In the genomic region with DNA sequence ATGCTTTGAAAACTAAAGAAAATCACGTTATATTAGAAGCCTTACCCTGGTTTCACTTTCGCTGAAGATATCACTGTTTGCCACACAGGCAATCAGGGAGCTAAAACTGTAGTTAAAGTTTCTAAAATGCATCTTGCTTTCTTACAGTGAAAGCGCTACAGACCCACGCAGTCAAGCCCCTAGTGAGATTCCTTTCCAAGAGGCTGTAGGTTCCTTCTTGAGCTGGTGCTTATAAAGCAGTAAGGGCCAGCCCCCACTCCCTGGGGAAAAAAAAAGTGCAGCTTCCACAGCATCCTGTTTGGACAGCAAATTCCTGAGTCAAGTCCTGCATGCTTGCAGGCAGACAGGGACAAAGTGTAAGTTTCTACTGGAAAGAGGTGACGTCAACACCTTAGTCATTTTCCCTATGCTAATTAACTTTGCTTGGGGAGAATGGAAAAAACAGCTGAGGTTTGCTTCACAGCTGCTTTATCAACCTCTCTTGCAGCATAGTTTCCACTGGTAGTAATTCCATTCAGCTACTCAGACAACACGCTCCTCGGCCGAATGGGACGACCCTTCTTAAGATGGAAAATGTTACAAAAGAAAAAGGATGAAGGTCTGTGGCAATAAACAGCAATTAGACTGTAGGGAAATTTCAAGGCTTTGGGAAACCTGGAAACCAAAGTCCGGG, we compare ENCODE assay signal across 1 cellular context.
TF ChIP-seq lines count a peak whose summit lies in the region.

No MANE protein-coding gene starts in this region.

TF ChIP-seq in HepG2, 621 proteins besides CTCF, POLR2A, EP300 and RAD21 (continued from another document):
- TF ChIP-seq FOXM1 (CRISPR knock-in tag; IDR thresholded peaks at IDR 0.05) (no peak), HOXA5 (CRISPR knock-in tag; IDR thresholded peaks at IDR 0.05) (peak; percentile 46; the same call in 1 of the 2 replicates), ZNF547 (CRISPR knock-in tag; IDR thresholded peaks at IDR 0.05) (0 out of 2 replicates have a peak, but pooled peaks have one; percentile 42), HOXA3 (CRISPR knock-in tag; IDR thresholded peaks at IDR 0.05) (peak; percentile 86), ATM (IDR thresholded peaks at IDR 0.05; ENCODE audit: borderline replicate concordance) (no peak), GABPA (IDR thresholded peaks at IDR 0.05; ENCODE audit: low read depth, low read length) (no peak), GABPA (CRISPR knock-in tag; IDR thresholded peaks at IDR 0.05; ENCODE audit: low read depth) (peak; percentile 41; the same call in 1 of the 2 replicates), ZNF180 (CRISPR knock-in tag; IDR thresholded peaks at IDR 0.05; ENCODE audit: borderline replicate concordance, low read depth) (no peak), ZSCAN22 (CRISPR knock-in tag; IDR thresholded peaks at IDR 0.05) (no peak), ZNF777 (CRISPR knock-in tag; IDR thresholded peaks at IDR 0.05) (no peak), MTA3 (CRISPR knock-in tag; IDR thresholded peaks at IDR 0.05) (no peak), GPN1 (CRISPR knock-in tag; IDR thresholded peaks at IDR 0.05; ENCODE audit: borderline replicate concordance) (no peak), TCF12 (IDR thresholded peaks at IDR 0.05) (no peak), TCF12 (CRISPR knock-in tag; IDR thresholded peaks at IDR 0.05) (0 out of 2 replicates have a peak, but pooled peaks have one; percentile 37), ZNF781 (CRISPR knock-in tag; IDR thresholded peaks at IDR 0.05; ENCODE audit: borderline replicate concordance, not compliant biosample characterization) (peak; percentile 35), NPAS2 (CRISPR knock-in tag; IDR thresholded peaks at IDR 0.05; ENCODE audit: borderline replicate concordance) (no peak), HDAC1 (CRISPR knock-in tag; IDR thresholded peaks at IDR 0.05) (peak; percentile 52; the same call in 1 of the 2 replicates), RXRA (CRISPR knock-in tag; IDR thresholded peaks at IDR 0.05) (peak; percentile 47; the same call in 1 of the 2 replicates), MIER2 (CRISPR knock-in tag; IDR thresholded peaks at IDR 0.05) (0 out of 2 replicates have a peak, but pooled peaks have one; percentile 22), FOXP1 (IDR thresholded peaks at IDR 0.05) (no peak), FOXP1 (CRISPR knock-in tag; IDR thresholded peaks at IDR 0.05) (peak; percentile 69), PLRG1 (conservative IDR thresholded peaks at IDR 0.05) (no peak), CHD2 (IDR thresholded peaks at IDR 0.05; ENCODE audit: low read depth, low read length) (no peak), ASH2L (IDR thresholded peaks at IDR 0.05; ENCODE audit: insufficient read length, low read depth, low read length) (peak; percentile 85), NFKBIZ (CRISPR knock-in tag; IDR thresholded peaks at IDR 0.05) (0 out of 2 replicates have a peak, but pooled peaks have one; percentile 46), TOE1 (CRISPR knock-in tag; IDR thresholded peaks at IDR 0.05) (no peak), FOXK1 (CRISPR knock-in tag; IDR thresholded peaks at IDR 0.05; ENCODE audit: borderline replicate concordance, low read depth) (0 out of 2 replicates have a peak, but pooled peaks have one; percentile 65), ZKSCAN8 (CRISPR knock-in tag; IDR thresholded peaks at IDR 0.05; ENCODE audit: borderline replicate concordance) (peak; percentile 29; the same call in 1 of the 2 replicates), RFXANK (CRISPR knock-in tag; IDR thresholded peaks at IDR 0.05) (no peak), NR2F1 (CRISPR knock-in tag; IDR thresholded peaks at IDR 0.05) (peak; percentile 36 to 50; a peak in 3 of 4 replicates), MIER3 (CRISPR knock-in tag; IDR thresholded peaks at IDR 0.05; ENCODE audit: borderline replicate concordance) (no peak), ARNT2 (CRISPR knock-in tag; IDR thresholded peaks at IDR 0.05; ENCODE audit: low read depth) (no peak), ZFAT (CRISPR knock-in tag; conservative IDR thresholded peaks at IDR 0.05) (no peak), PPARG (CRISPR knock-in tag; conservative IDR thresholded peaks at IDR 0.05) (peak; percentile 74), TSC22D2 (CRISPR knock-in tag; IDR thresholded peaks at IDR 0.05; ENCODE audit: borderline replicate concordance) (no peak), ZNF713 (CRISPR knock-in tag; IDR thresholded peaks at IDR 0.05) (no peak), ZNF383 (CRISPR knock-in tag; IDR thresholded peaks at IDR 0.05; ENCODE audit: borderline replicate concordance) (no peak), NCOA2 (CRISPR knock-in tag; IDR thresholded peaks at IDR 0.05) (peak; percentile 82), FIP1L1 (IDR thresholded peaks at IDR 0.05; ENCODE audit: borderline replicate concordance, insufficient read depth, low read depth, low read length) (no peak), KDM4B (CRISPR knock-in tag; IDR thresholded peaks at IDR 0.05) (peak; percentile 61; the same call in 1 of the 2 replicates)
- TF ChIP-seq, protein P1, sequence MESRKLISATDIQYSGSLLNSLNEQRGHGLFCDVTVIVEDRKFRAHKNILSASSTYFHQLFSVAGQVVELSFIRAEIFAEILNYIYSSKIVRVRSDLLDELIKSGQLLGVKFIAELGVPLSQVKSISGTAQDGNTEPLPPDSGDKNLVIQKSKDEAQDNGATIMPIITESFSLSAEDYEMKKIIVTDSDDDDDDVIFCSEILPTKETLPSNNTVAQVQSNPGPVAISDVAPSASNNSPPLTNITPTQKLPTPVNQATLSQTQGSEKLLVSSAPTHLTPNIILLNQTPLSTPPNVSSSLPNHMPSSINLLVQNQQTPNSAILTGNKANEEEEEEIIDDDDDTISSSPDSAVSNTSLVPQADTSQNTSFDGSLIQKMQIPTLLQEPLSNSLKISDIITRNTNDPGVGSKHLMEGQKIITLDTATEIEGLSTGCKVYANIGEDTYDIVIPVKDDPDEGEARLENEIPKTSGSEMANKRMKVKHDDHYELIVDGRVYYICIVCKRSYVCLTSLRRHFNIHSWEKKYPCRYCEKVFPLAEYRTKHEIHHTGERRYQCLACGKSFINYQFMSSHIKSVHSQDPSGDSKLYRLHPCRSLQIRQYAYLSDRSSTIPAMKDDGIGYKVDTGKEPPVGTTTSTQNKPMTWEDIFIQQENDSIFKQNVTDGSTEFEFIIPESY (CRISPR knock-in tag; IDR thresholded peaks at IDR 0.05): 0 out of 2 replicates have a peak, but pooled peaks have one; percentile 11
- TF ChIP-seq, protein P2, sequence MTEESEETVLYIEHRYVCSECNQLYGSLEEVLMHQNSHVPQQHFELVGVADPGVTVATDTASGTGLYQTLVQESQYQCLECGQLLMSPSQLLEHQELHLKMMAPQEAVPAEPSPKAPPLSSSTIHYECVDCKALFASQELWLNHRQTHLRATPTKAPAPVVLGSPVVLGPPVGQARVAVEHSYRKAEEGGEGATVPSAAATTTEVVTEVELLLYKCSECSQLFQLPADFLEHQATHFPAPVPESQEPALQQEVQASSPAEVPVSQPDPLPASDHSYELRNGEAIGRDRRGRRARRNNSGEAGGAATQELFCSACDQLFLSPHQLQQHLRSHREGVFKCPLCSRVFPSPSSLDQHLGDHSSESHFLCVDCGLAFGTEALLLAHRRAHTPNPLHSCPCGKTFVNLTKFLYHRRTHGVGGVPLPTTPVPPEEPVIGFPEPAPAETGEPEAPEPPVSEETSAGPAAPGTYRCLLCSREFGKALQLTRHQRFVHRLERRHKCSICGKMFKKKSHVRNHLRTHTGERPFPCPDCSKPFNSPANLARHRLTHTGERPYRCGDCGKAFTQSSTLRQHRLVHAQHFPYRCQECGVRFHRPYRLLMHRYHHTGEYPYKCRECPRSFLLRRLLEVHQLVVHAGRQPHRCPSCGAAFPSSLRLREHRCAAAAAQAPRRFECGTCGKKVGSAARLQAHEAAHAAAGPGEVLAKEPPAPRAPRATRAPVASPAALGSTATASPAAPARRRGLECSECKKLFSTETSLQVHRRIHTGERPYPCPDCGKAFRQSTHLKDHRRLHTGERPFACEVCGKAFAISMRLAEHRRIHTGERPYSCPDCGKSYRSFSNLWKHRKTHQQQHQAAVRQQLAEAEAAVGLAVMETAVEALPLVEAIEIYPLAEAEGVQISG (CRISPR knock-in tag; IDR thresholded peaks at IDR 0.05): peak; percentile 53; the same call in 1 of the 2 replicates
- TF ChIP-seq, protein P3, sequence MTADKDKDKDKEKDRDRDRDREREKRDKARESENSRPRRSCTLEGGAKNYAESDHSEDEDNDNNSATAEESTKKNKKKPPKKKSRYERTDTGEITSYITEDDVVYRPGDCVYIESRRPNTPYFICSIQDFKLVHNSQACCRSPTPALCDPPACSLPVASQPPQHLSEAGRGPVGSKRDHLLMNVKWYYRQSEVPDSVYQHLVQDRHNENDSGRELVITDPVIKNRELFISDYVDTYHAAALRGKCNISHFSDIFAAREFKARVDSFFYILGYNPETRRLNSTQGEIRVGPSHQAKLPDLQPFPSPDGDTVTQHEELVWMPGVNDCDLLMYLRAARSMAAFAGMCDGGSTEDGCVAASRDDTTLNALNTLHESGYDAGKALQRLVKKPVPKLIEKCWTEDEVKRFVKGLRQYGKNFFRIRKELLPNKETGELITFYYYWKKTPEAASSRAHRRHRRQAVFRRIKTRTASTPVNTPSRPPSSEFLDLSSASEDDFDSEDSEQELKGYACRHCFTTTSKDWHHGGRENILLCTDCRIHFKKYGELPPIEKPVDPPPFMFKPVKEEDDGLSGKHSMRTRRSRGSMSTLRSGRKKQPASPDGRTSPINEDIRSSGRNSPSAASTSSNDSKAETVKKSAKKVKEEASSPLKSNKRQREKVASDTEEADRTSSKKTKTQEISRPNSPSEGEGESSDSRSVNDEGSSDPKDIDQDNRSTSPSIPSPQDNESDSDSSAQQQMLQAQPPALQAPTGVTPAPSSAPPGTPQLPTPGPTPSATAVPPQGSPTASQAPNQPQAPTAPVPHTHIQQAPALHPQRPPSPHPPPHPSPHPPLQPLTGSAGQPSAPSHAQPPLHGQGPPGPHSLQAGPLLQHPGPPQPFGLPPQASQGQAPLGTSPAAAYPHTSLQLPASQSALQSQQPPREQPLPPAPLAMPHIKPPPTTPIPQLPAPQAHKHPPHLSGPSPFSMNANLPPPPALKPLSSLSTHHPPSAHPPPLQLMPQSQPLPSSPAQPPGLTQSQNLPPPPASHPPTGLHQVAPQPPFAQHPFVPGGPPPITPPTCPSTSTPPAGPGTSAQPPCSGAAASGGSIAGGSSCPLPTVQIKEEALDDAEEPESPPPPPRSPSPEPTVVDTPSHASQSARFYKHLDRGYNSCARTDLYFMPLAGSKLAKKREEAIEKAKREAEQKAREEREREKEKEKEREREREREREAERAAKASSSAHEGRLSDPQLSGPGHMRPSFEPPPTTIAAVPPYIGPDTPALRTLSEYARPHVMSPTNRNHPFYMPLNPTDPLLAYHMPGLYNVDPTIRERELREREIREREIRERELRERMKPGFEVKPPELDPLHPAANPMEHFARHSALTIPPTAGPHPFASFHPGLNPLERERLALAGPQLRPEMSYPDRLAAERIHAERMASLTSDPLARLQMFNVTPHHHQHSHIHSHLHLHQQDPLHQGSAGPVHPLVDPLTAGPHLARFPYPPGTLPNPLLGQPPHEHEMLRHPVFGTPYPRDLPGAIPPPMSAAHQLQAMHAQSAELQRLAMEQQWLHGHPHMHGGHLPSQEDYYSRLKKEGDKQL (CRISPR knock-in tag; IDR thresholded peaks at IDR 0.05; ENCODE audit: low read depth): peak; percentile 43; the same call in 1 of the 2 replicates
- TF ChIP-seq, protein P4, sequence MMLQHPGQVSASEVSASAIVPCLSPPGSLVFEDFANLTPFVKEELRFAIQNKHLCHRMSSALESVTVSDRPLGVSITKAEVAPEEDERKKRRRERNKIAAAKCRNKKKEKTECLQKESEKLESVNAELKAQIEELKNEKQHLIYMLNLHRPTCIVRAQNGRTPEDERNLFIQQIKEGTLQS (CRISPR knock-in tag; IDR thresholded peaks at IDR 0.05): peak; percentile 89
- TF ChIP-seq, protein P5, sequence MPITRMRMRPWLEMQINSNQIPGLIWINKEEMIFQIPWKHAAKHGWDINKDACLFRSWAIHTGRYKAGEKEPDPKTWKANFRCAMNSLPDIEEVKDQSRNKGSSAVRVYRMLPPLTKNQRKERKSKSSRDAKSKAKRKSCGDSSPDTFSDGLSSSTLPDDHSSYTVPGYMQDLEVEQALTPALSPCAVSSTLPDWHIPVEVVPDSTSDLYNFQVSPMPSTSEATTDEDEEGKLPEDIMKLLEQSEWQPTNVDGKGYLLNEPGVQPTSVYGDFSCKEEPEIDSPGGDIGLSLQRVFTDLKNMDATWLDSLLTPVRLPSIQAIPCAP (CRISPR knock-in tag; IDR thresholded peaks at IDR 0.05; ENCODE audit: low read depth): 0 out of 2 replicates have a peak, but pooled peaks have one; percentile 44
- TF ChIP-seq, protein P6, sequence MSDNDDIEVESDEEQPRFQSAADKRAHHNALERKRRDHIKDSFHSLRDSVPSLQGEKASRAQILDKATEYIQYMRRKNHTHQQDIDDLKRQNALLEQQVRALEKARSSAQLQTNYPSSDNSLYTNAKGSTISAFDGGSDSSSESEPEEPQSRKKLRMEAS (IDR thresholded peaks at IDR 0.05): no peak
- TF ChIP-seq, protein P7, sequence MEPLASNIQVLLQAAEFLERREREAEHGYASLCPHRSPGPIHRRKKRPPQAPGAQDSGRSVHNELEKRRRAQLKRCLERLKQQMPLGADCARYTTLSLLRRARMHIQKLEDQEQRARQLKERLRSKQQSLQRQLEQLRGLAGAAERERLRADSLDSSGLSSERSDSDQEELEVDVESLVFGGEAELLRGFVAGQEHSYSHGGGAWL (CRISPR knock-in tag; IDR thresholded peaks at IDR 0.05): no peak
